25 cellular contexts compared by ENCODE assay signal in the genomic region with DNA sequence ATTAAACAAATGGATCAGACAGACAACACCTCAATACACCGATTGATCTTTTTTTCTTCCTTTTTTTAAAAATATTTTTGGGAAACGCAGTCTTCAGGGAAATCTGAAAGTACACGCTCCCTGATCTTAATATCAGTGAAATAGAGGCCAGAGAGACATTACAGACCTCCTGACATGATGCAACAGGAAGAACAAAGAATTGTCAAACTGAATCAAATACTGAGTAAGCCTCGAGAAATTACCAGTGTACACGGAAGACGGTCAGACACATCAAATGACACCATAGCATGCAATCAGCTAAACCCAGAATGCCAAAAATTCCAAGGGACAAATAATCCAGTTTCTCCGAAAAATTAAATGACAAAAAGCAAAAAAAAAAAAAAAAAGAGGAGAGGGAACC.
"Had no signal": no experiment of that assay in that cellular context is flagged by ENCODE, and none has a peak within 500 bp of the region (broad histone marks: within the 10 kb centered on the region; RNA-seq: fewer than 3 reads in every experiment).

No MANE protein-coding gene starts in this region.

- H3K4me1 ChIP-seq: gastroesophageal sphincter, testis had no signal

- H3K27me3 Mint-ChIP-seq: activated naive CD4-positive, alpha-beta T cell treated with anti-CD3 and anti-CD28 coated beads, Interleukin-2, amount 50 U/mL, for 24 hours; natural killer cell treated with Interleukin-12 subunit alpha and Interleukin-12 subunit beta and Interleukin-15 and Interleukin-18, amount 100 ng/mL, for 72 hours; progenitor cell of endocrine pancreas; T-cell had no signal

- H3K9me3 ChIP-seq: gastroesophageal sphincter, testis had no signal

- FAIRE-seq: islet of Langerhans, TTC549 had no signal

- H3K27ac ChIP-seq: cardiac muscle cell, gastroesophageal sphincter had no signal

- H3K27me3 ChIP-seq: cardiac muscle cell, gastroesophageal sphincter, testis had no signal

- H3K27ac Mint-ChIP-seq: progenitor cell of endocrine pancreas, T-cell had no signal

- DNase-seq: activated CD4-positive, alpha-beta T cell treated with anti-CD3 and anti-CD28 coated beads for 1 hour; activated CD8-positive, alpha-beta memory T cell treated with anti-CD3 and anti-CD28 coated beads for 24 hours; activated CD8-positive, alpha-beta memory T cell treated with anti-CD3 and anti-CD28 coated beads, Interleukin-2, amount 50 U/mL, for 4 hours; activated gamma-delta T cell; activated T-cell treated with anti-CD3 and anti-CD28 coated beads, Interleukin-2, amount 50 U/mL, for 4 hours; amygdala; erythroblast; head of caudate nucleus; hypothalamus; left ventricle myocardium superior; mammary epithelial cell; retina; stimulated activated CD4-positive, alpha-beta T cell treated with anti-CD3 and anti-CD28 coated beads, Interleukin-2, amount 100 ng/mL, for 48 hours; stimulated activated CD8-positive, alpha-beta memory T cell treated with anti-CD3 and anti-CD28 coated beads, Interleukin-4, amount 100 ng/mL, for 48 hours; stimulated activated naive CD4-positive, alpha-beta T cell; T-cell; testis; trophoblast cell had no signal

- H3K4me3 ChIP-seq: cardiac muscle cell, gastroesophageal sphincter, testis had no signal

- ATAC-seq: activated T-cell treated with anti-CD3 and anti-CD28 coated beads, Interleukin-2, amount 50 U/mL, for 4 hours; gastroesophageal sphincter; left ventricle myocardium superior; natural killer cell treated with Interleukin-12 subunit alpha and Interleukin-12 subunit beta and Interleukin-15 and Interleukin-18, amount 100 ng/mL, for 72 hours; T-cell had no signal

- H3K9me3 Mint-ChIP-seq: activated naive CD4-positive, alpha-beta T cell treated with anti-CD3 and anti-CD28 coated beads, Interleukin-2, amount 50 U/mL, for 24 hours; activated T-cell treated with anti-CD3 and anti-CD28 coated beads, Interleukin-2, amount 50 U/mL, for 4 hours; natural killer cell treated with Interleukin-12 subunit alpha and Interleukin-12 subunit beta and Interleukin-15 and Interleukin-18, amount 100 ng/mL, for 72 hours; T-cell had no signal

- H3K4me3 Mint-ChIP-seq: activated naive CD4-positive, alpha-beta T cell treated with anti-CD3 and anti-CD28 coated beads, Interleukin-2, amount 50 U/mL, for 24 hours; activated T-cell treated with anti-CD3 and anti-CD28 coated beads, Interleukin-2, amount 50 U/mL, for 4 hours; natural killer cell treated with Interleukin-12 subunit alpha and Interleukin-12 subunit beta and Interleukin-15 and Interleukin-18, amount 100 ng/mL, for 72 hours; T-cell had no signal
